In the genomic region with DNA sequence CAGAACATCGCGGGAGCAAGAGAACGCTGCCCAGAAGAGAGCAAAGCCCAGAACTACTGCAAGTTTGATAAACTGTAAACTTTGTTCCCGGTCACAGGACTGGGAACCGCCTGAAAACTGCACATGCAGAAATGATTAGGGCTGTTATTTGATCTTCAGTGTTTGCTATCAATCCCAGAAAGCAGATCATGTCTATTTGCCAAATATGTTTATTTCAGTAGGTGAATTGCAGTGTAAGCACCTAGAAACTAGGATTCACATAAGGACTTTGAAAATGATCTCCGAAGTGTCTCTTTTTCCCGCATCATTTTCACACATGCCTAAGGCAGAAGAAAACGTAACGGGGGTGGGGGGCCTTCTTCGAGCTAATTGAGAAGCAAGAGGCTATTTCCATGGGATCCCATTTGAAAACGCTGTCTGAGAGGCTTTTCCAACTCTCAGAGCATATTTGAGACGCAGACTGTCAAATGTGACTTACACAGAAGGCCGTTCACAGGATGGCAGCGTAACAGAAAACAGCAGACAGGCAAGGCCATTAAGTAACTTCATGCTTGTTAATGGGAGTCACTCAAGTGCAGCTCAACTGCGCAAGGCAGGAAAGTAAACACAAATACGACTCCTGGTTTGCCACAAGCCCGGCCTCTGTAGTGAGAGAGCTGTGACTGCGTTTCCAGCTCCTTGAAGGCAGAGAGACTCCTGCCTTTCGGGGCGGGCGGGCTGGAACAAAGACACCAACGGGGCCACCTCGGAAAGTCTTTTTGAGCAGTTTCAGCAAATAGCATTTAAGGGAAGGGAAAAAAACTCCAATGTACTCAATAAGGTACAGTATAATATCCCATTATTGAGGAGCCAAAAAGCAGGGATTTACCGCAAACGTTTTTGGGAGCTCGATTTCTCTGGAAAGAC, we compare ENCODE assay signal across 8 cellular contexts.
DNase-seq lines count a peak whose midpoint lies in the region; ATAC-seq and TF ChIP-seq lines count a peak whose summit lies in the region.

No MANE protein-coding gene starts in this region.

- no TSS peak for BruUV-seq in A673 (replicated peaks; lab: Mats Ljungman, UMichigan)

- H3K4me3 ChIP-seq in A673 (ENCODE audit: low read depth, low read length, poor library complexity, severe bottlenecking), result no peak overlapping the region
- peak overlapping the region; percentile 10 for H3K4me3 ChIP-seq in HEK293 (ENCODE audit: low read depth, low read length)
- H3K4me3 ChIP-seq in neutrophil (ENCODE audit: low read depth in 1 of 2, low read length in 1 of 2), result no peak overlapping the region

- H3K9me3 ChIP-seq in A673 (ENCODE audit: low read depth, low read length, poor library complexity, severe bottlenecking) (no peaks in the 10 kb centered on the region), HEK293 (ENCODE audit: control insufficient read depth, insufficient read depth, low read depth, low read length) (no peaks in the 10 kb centered on the region), neutrophil (no peaks in the 10 kb centered on the region)

- intact Hi-C loops in A673 (cut with micrococcal nuclease; ENCODE audit: unreplicated experiment), result no loop called here

- peaks cover 38% of the 10 kb centered on the region for H3K4me1 ChIP-seq in A673 (ENCODE audit: insufficient read depth, low read length, poor library complexity, severe bottlenecking)
- H3K4me1 ChIP-seq in HEK293 (ENCODE audit: control insufficient read depth, insufficient read depth, low read length), result peaks cover 16% of the 10 kb centered on the region
- H3K4me1 ChIP-seq in neutrophil (ENCODE audit: control insufficient read depth in 1 of 2, insufficient read depth in 1 of 2, low read depth in 1 of 2, low read length in 1 of 2), result peaks cover 47 to 52% of the 10 kb centered on the region in 2 experiments

- POLR2A ChIA-PET in A673 (lab: Charles Lee; ENCODE audit: low non-redundant PET) (interaction anchor here (0.7 kb wide), 1 partner anchor 13 kb away, joined by 8 read pairs; no protein-coding TSS in a partner anchor), HEK293 (lab: Yijun Ruan, JAX) (interaction anchor here (0.6 to 1.8 kb wide), 6 partner anchors 15 to 159 kb away, joined by 3 to 7 read pairs (median 3); partner anchors contain the start of gene ZNF217), RWPE1 (lab: Yijun Ruan, JAX; ENCODE audit: low non-redundant PET) (interaction anchor here (0.6 kb wide), 1 partner anchor 35 kb away, joined by 4 read pairs; no protein-coding TSS in a partner anchor)

- H3K27me3 ChIP-seq in A673 (replicated peaks; ENCODE audit: insufficient read depth, low read depth, low read length, poor library complexity), result no peaks in the 10 kb centered on the region
- no peaks in the 10 kb centered on the region for H3K27me3 ChIP-seq in neutrophil

- no peak for TF ChIP-seq CTCF in A673 (conservative IDR thresholded peaks at IDR 0.05; ENCODE audit: low read depth, low read length)
- TF ChIP-seq CTCF in HEK293 (tag by site-specific recombination; IDR thresholded peaks at IDR 0.05), result no peak
- TF ChIP-seq CTCF in RWPE1 (conservative IDR thresholded peaks at IDR 0.05; ENCODE audit: low read depth), result no peak
- TF ChIP-seq CTCF in neutrophil (IDR thresholded peaks at IDR 0.05), result no peak

- no peak for ATAC-seq in GM18867 (IDR thresholded peaks at IDR 0.05; ENCODE audit: unreplicated experiment)
- ATAC-seq in GM18505 (IDR thresholded peaks at IDR 0.05; ENCODE audit: unreplicated experiment), result no peak

- H3K36me3 ChIP-seq in A673 (ENCODE audit: insufficient read depth, low read length, poor library complexity, severe bottlenecking), result no peaks in the 10 kb centered on the region
- H3K36me3 ChIP-seq in HEK293 (ENCODE audit: control insufficient read depth in 2 of 2, insufficient read depth in 1 of 2, low read length in 2 of 2), result no peaks in the 10 kb centered on the region
- no peaks in the 10 kb centered on the region for H3K36me3 ChIP-seq in neutrophil

- no peak for TF ChIP-seq POLR2A in GM18505 (IDR thresholded peaks at IDR 0.05; ENCODE audit: borderline replicate concordance, extremely low read depth, insufficient read depth, insufficient read length)

- DNase-seq in A673 (ENCODE audit: low spot score) (peak; percentile 60), RWPE1 (ENCODE audit: low spot score) (peak; percentile 69), fibroblast of peridontal ligament (ENCODE audit: extremely low read depth) (peak; percentile 73)
- DNase-seq in effector CD4-positive, alpha-beta T cell, result no peak

- CTCF ChIA-PET in A673 (lab: Charles Lee), result interaction anchor here (0.8 kb wide), 1 partner anchor 161 kb away, joined by 3 read pairs; no protein-coding TSS in a partner anchor
- CTCF ChIA-PET in HEK293 (lab: Yijun Ruan, JAX), result interaction anchor here (0.6 to 1.3 kb wide), 6 partner anchors 10 to 153 kb away, joined by 3 to 5 read pairs (median 3); no protein-coding TSS in a partner anchor
- CTCF ChIA-PET in RWPE1 (lab: Yijun Ruan, JAX), result interaction anchor here (0.6 to 2.0 kb wide), 6 partner anchors 9 to 202 kb away, joined by 3 to 4 read pairs (median 4); no protein-coding TSS in a partner anchor

- H3K27ac ChIP-seq in A673 (ENCODE audit: low read depth, low read length, poor library complexity, severe bottlenecking) (peak overlapping the region; percentile 4), HEK293 (ENCODE audit: extremely low read depth, low read depth, low read length) (peak overlapping the region; percentile 59), RWPE1 (peak overlapping the region; percentile 82), neutrophil (peak overlapping the region; percentile 71)

TF ChIP-seq in HEK293, 187 proteins besides CTCF, POLR2A, EP300 and RAD21 (continues in another document):
- TF ChIP-seq FEZF1 (tag by site-specific recombination; IDR thresholded peaks at IDR 0.05) (peak; percentile 75), ZNF280C (tag by site-specific recombination; IDR thresholded peaks at IDR 0.05) (no peak), ZNF704 (tag by site-specific recombination; IDR thresholded peaks at IDR 0.05) (no peak), WT1 (tag by site-specific recombination; IDR thresholded peaks at IDR 0.05) (peak; percentile 69; the same call in 1 of the 2 replicates), TRIM28 (IDR thresholded peaks at IDR 0.05; ENCODE audit: borderline replicate concordance, low read length) (peak; percentile 88; the same call in 1 of the 2 replicates), ZNF391 (tag by site-specific recombination; IDR thresholded peaks at IDR 0.05; ENCODE audit: borderline replicate concordance, low read depth) (no peak), ZNF747 (tag by site-specific recombination; IDR thresholded peaks at IDR 0.05) (no peak), ZEB2 (tag by site-specific recombination; IDR thresholded peaks at IDR 0.05) (peak; percentile 56; the same call in 1 of the 2 replicates), ZFP37 (tag by site-specific recombination; IDR thresholded peaks at IDR 0.05) (no peak), HOXD13 (CRISPR knock-in tag; IDR thresholded peaks at IDR 0.05; ENCODE audit: borderline replicate concordance) (no peak)
- TF ChIP-seq, protein P1, sequence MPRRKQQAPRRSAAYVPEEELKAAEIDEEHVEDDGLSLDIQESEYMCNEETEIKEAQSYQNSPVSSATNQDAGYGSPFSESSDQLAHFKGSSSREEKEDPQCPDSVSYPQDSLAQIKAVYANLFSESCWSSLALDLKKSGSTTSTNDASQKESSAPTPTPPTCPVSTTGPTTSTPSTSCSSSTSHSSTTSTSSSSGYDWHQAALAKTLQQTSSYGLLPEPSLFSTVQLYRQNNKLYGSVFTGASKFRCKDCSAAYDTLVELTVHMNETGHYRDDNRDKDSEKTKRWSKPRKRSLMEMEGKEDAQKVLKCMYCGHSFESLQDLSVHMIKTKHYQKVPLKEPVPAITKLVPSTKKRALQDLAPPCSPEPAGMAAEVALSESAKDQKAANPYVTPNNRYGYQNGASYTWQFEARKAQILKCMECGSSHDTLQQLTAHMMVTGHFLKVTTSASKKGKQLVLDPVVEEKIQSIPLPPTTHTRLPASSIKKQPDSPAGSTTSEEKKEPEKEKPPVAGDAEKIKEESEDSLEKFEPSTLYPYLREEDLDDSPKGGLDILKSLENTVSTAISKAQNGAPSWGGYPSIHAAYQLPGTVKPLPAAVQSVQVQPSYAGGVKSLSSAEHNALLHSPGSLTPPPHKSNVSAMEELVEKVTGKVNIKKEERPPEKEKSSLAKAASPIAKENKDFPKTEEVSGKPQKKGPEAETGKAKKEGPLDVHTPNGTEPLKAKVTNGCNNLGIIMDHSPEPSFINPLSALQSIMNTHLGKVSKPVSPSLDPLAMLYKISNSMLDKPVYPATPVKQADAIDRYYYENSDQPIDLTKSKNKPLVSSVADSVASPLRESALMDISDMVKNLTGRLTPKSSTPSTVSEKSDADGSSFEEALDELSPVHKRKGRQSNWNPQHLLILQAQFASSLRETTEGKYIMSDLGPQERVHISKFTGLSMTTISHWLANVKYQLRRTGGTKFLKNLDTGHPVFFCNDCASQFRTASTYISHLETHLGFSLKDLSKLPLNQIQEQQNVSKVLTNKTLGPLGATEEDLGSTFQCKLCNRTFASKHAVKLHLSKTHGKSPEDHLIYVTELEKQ (tag by site-specific recombination; IDR thresholded peaks at IDR 0.05; ENCODE audit: borderline replicate concordance), result peak; percentile 16; the same call in 1 of the 2 replicates

Comparison
In these comparisons a context has a peak if more than half of its experiments do, and no peak if none do; other contexts are left out.
1. H3K27ac ChIP-seq: peak in every context shown above with its lines; median percentile 82 in RWPE1; 71 in neutrophil; 59 in HEK293; 4 in A673.